Comparison of ENCODE assay signal across 23 cellular contexts in genomic region chr17:15319461-15319860, GRCh38. TPM values are rescaled to one million over a fixed set of nuclear protein-coding genes. Genes with fewer than 3 reads are reported as not detected.
DNase-seq lines count a peak whose midpoint lies in the region; ATAC-seq and TF ChIP-seq lines count a peak whose summit lies in the region.
"Had no signal": no experiment of that assay in that cellular context is flagged by ENCODE, and none has a peak within 500 bp of the region (broad histone marks: within the 10 kb centered on the region; RNA-seq: fewer than 3 reads in every experiment).

No MANE protein-coding gene starts in this region.

- H3K9me3 Mint-ChIP-seq in nephron progenitor cell, result no peaks in the 10 kb centered on the region
- H3K9me3 Mint-ChIP-seq: CD8-positive, alpha-beta T cell had no signal

- H3K27me3 ChIP-seq in SJSA1 (replicated peaks) (no peaks in the 10 kb centered on the region), esophagus muscularis mucosa (no peaks in the 10 kb centered on the region)
- H3K27me3 ChIP-seq: BLaER1 had no signal

- H3K36me3 Mint-ChIP-seq in nephron progenitor cell (ENCODE audit: low read depth), result no peaks in the 10 kb centered on the region
- H3K36me3 Mint-ChIP-seq: CD4-positive, CD25-positive, alpha-beta regulatory T cell; CD8-positive, alpha-beta T cell had no signal

- 54% methylated on average over 5 of the region's 5 CpGs for WGBS in esophagus muscularis mucosa

- H3K27ac Mint-ChIP-seq in nephron progenitor cell, result no peak overlapping the region
- H3K27ac Mint-ChIP-seq: B cell; CD4-positive, CD25-positive, alpha-beta regulatory T cell; CD8-positive, alpha-beta T cell had no signal

- H3K4me1 Mint-ChIP-seq in nephron progenitor cell, result no peaks in the 10 kb centered on the region
- H3K4me1 Mint-ChIP-seq: B cell; CD4-positive, CD25-positive, alpha-beta regulatory T cell had no signal

- H3K9me3 ChIP-seq in SJSA1 (replicated peaks) (no peaks in the 10 kb centered on the region), esophagus muscularis mucosa (no peaks in the 10 kb centered on the region)
- H3K9me3 ChIP-seq: BLaER1, Caco-2 had no signal

- TF ChIP-seq CTCF in esophagus muscularis mucosa (IDR thresholded peaks at IDR 0.05), result no peak
- TF ChIP-seq CTCF in nephron progenitor cell (IDR thresholded peaks at IDR 0.05), result no peak

- no peaks in the 10 kb centered on the region; the same call in 1 of the 2 replicates for H3K4me1 ChIP-seq in SJSA1 (replicated peaks)
- no peaks in the 10 kb centered on the region for H3K4me1 ChIP-seq in esophagus muscularis mucosa
- H3K4me1 ChIP-seq: BLaER1, Caco-2 had no signal

- H3K36me3 ChIP-seq in SJSA1 (no peaks in the 10 kb centered on the region), esophagus muscularis mucosa (no peaks in the 10 kb centered on the region)
- H3K36me3 ChIP-seq: BLaER1 had no signal

- ATAC-seq in GM21367 (IDR thresholded peaks at IDR 0.05; ENCODE audit: unreplicated experiment), result no peak
- ATAC-seq: CD8-positive, alpha-beta T cell had no signal

- intact Hi-C loops in esophagus muscularis mucosa (cut with DNase I), result no loop called here

- peak; percentile 11 for DNase-seq in ELF-1 (ENCODE audit: low read depth, low spot score)
- DNase-seq in SJSA1 (ENCODE audit: low read depth in 1 of 2, low spot score in 2 of 2), result peak; percentile 20 to 59
- peak; percentile 68 for DNase-seq in esophagus muscularis mucosa (ENCODE audit: extremely low spot score)
- DNase-seq in nephron progenitor cell, result peak; percentile 8
- no peak for DNase-seq in middle frontal gyrus (ENCODE audit: extremely low spot score, low spot score)
- DNase-seq in dermis blood vessel endothelial cell, result no peak
- DNase-seq in stimulated activated CD4-positive, alpha-beta T cell treated with anti-CD3 and anti-CD28 coated beads, Interleukin-1b, Interleukin-23, amount 100 ng/mL, for 48 hours, result no peak
- DNase-seq: 8988T; Caco-2; CD4-positive, CD25-positive, alpha-beta regulatory T cell; CD8-positive, alpha-beta T cell; DMS153; DMS79; EL; GF-D8; GOT3; HCEC 1CT had no signal

- H3K27me3 Mint-ChIP-seq in nephron progenitor cell (ENCODE audit: low read depth, poor library complexity), result peaks cover 23% of the 10 kb centered on the region

- H3K4me3 ChIP-seq in SJSA1 (no peak overlapping the region), esophagus muscularis mucosa (no peak overlapping the region)
- H3K4me3 ChIP-seq: BLaER1 had no signal

- no peak overlapping the region for H3K4me3 Mint-ChIP-seq in nephron progenitor cell
- H3K4me3 Mint-ChIP-seq: B cell; CD4-positive, CD25-positive, alpha-beta regulatory T cell; CD8-positive, alpha-beta T cell had no signal

- TF ChIP-seq EP300 in esophagus muscularis mucosa (IDR thresholded peaks at IDR 0.05), result no peak

- no peak overlapping the region for H3K27ac ChIP-seq in SJSA1
- no peak overlapping the region for H3K27ac ChIP-seq in esophagus muscularis mucosa (replicated peaks in 1 of 4)
- H3K27ac ChIP-seq: BLaER1, C4-2B had no signal

- no peak for TF ChIP-seq POLR2A in esophagus muscularis mucosa (IDR thresholded peaks at IDR 0.05; ENCODE audit: low read depth)

RNA-seq across cellular contexts. Expression of gene TEKT3, which starts 21.9 kb away (rescaled TPM):
- 1.0 TPM in 1 of 2 replicates, not detected in the other for total RNA-seq in SJSA1 (2014; rRNA removed; shearing (Covaris generic))
- not detected for total RNA-seq in esophagus muscularis mucosa
- not detected in 2 replicates for total RNA-seq in dermis blood vessel endothelial cell
- total RNA-seq: A673, G401 had no signal

RNA-seq across cellular contexts. Expression of gene PMP22, which starts 54.3 kb away (rescaled TPM):
- total RNA-seq in SJSA1 (2014; rRNA removed; shearing (Covaris generic)), result 80.3 and 103 TPM in 2 replicates
- total RNA-seq in esophagus muscularis mucosa, result 100 to 1,000 TPM; 171 to 253 (median 237) TPM
- total RNA-seq in dermis blood vessel endothelial cell, result 23.3 and 32.2 TPM in 2 replicates
- total RNA-seq: A673; CD4-positive, CD25-positive, alpha-beta regulatory T cell had no signal

Comparison
In these comparisons a context has a peak if more than half of its experiments do, and no peak if none do; other contexts are left out.
1. DNase-seq: peak in ELF-1 (single experiment), SJSA1 (2 of 2), esophagus muscularis mucosa (single experiment) and nephron progenitor cell (single experiment); none in middle frontal gyrus (single experiment), dermis blood vessel endothelial cell (single experiment) and stimulated activated CD4-positive, alpha-beta T cell treated with anti-CD3 and anti-CD28 coated beads, Interleukin-1b, Interleukin-23, amount 100 ng/mL, for 48 hours (single experiment).